12 cellular contexts compared by ENCODE assay signal in the genomic region with DNA sequence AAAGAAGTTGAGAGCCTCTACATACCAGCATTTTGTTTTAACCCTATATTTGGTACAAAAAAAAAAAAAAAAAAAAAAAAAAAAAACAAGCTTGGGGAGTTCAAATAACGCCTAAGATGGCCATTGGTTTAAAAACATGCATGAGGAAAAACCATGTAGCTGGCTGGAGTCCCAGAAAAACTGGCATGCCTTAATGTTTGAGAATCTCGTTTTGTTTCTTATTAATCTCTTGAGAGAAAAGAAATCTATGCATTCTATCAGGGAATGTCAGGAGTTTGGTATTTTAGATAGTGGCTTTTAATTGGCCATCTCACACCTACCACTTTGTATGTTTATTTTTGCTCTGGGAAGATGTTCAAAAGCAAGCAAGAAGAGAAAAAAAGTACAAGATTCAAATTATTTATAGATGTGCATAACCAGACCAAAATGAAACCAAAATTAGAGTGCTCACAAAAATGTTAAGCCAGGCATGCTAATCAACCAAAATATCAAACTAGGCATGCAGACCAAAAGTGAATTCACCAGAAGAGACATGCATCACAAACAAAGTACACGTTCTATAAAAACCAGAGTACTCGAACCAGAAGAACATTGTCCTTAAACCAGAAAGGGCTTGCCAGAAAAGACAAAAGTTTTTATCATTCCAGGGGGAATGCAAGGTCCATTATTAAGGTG.
DNase-seq lines count a peak whose midpoint lies in the region; ATAC-seq and TF ChIP-seq lines count a peak whose summit lies in the region.
"Had no signal": no experiment of that assay in that cellular context is flagged by ENCODE, and none has a peak within 500 bp of the region (broad histone marks: within the 10 kb centered on the region; RNA-seq: fewer than 3 reads in every experiment).

No MANE protein-coding gene starts in this region.

- peak overlapping the region in 5 of 7 donors; percentile 16 to 63 (median 25) for H3K4me3 Mint-ChIP-seq in CD8-positive, alpha-beta memory T cell
- no peak overlapping the region for H3K4me3 Mint-ChIP-seq in GM23338

- CTCF ChIA-PET in CD8-positive, alpha-beta memory T cell (lab: Charles Lee) = interaction anchor here (0.7 kb wide), 1 partner anchor 74 kb away, joined by 4 read pairs; no protein-coding TSS in a partner anchor

- no peak overlapping the region for H3K4me3 ChIP-seq in CD8-positive, alpha-beta memory T cell (ENCODE audit: low read length)
- no peak overlapping the region for H3K4me3 ChIP-seq in GM23338
- H3K4me3 ChIP-seq: cardiac muscle cell, skin epidermis had no signal

- no peaks in the 10 kb centered on the region for H3K79me2 ChIP-seq in GM23338 (replicated peaks; ENCODE audit: insufficient read depth)

- peaks cover 17% of the 10 kb centered on the region for H3K4me1 ChIP-seq in CD8-positive, alpha-beta memory T cell (ENCODE audit: insufficient read depth, low read length)
- no peaks in the 10 kb centered on the region for H3K4me1 ChIP-seq in GM23338 (ENCODE audit: insufficient read depth)

- no peak overlapping the region for H3K4me2 ChIP-seq in GM23338

- no peaks in the 10 kb centered on the region for H3K9me2 ChIP-seq in GM23338 (ENCODE audit: insufficient read depth)

- TF ChIP-seq CTCF in GM23338 (conservative IDR thresholded peaks at IDR 0.05; ENCODE audit: low read depth in 2 of 2) = no peak

- no peak for ATAC-seq in GM18502 (IDR thresholded peaks at IDR 0.05; ENCODE audit: poor library complexity, unreplicated experiment)
- no peak for ATAC-seq in GM18858 (IDR thresholded peaks at IDR 0.05; ENCODE audit: unreplicated experiment)
- no peak for ATAC-seq in GM23338

- H3K36me3 ChIP-seq in CD8-positive, alpha-beta memory T cell (ENCODE audit: insufficient read depth, low read length) = no peaks in the 10 kb centered on the region
- H3K36me3 ChIP-seq in GM23338 (ENCODE audit: insufficient read depth) = no peaks in the 10 kb centered on the region
- H3K36me3 ChIP-seq: cardiac muscle cell had no signal

- H3K4me1 Mint-ChIP-seq in CD8-positive, alpha-beta memory T cell = peaks cover 19 to 28% (median 22%) of the 10 kb centered on the region in 3 donors
- H3K4me1 Mint-ChIP-seq in GM23338 = no peaks in the 10 kb centered on the region

- H4K20me1 ChIP-seq in GM23338 (replicated peaks; ENCODE audit: insufficient read depth) = no peaks in the 10 kb centered on the region

- peak overlapping the region in 4 of 8 donors; percentile 4 to 76 (median 48) for H3K27ac Mint-ChIP-seq in CD8-positive, alpha-beta memory T cell
- H3K27ac Mint-ChIP-seq in GM23338 = no peak overlapping the region

- H3K9me3 ChIP-seq in CD8-positive, alpha-beta memory T cell (ENCODE audit: low read length) = peaks cover 3% of the 10 kb centered on the region

- H3K27ac ChIP-seq in CD8-positive, alpha-beta memory T cell (ENCODE audit: low read depth, low read length) = no peak overlapping the region
- H3K27ac ChIP-seq in GM23338 (ENCODE audit: low read depth) = no peak overlapping the region
- H3K27ac ChIP-seq: cardiac muscle cell had no signal

- peaks cover 18 to 34% (median 21%) of the 10 kb centered on the region in 5 donors for H3K9me3 Mint-ChIP-seq in CD8-positive, alpha-beta memory T cell
- no peaks in the 10 kb centered on the region; the same call in 2 of the 3 replicates for H3K9me3 Mint-ChIP-seq in GM23338

- POLR2A ChIA-PET in CD8-positive, alpha-beta memory T cell (lab: Charles Lee) = no interaction called here

- H3K36me3 Mint-ChIP-seq in CD8-positive, alpha-beta memory T cell = peaks cover 1 to 44% (median 3%) of the 10 kb centered on the region in 3 donors
- H3K36me3 Mint-ChIP-seq in GM23338 (ENCODE audit: low read depth) = no peaks in the 10 kb centered on the region

- no peaks in the 10 kb centered on the region for H3K27me3 ChIP-seq in CD8-positive, alpha-beta memory T cell (ENCODE audit: insufficient read depth, low read length, poor library complexity, severe bottlenecking)
- H3K27me3 ChIP-seq in GM23338 (ENCODE audit: insufficient read depth) = no peaks in the 10 kb centered on the region
- H3K27me3 ChIP-seq: cardiac muscle cell had no signal

- no peaks in the 10 kb centered on the region for H3K27me3 Mint-ChIP-seq in CD8-positive, alpha-beta memory T cell
- no peaks in the 10 kb centered on the region for H3K27me3 Mint-ChIP-seq in GM23338 (ENCODE audit: insufficient read depth, low read depth, poor library complexity)

- H3F3A ChIP-seq in GM23338 (replicated peaks; ENCODE audit: low read depth) = no peaks in the 10 kb centered on the region

- H2AFZ ChIP-seq in GM23338 = no peak overlapping the region

- no peak for DNase-seq in CD8-positive, alpha-beta memory T cell
- DNase-seq in NCI-H446 treated with DMSO at 0.1 percent for 48 hours (lab: John Stamatoyannopoulos, UW) = peak; percentile 57
- peak; percentile 73 for DNase-seq in dermis blood vessel endothelial cell
- DNase-seq in renal cortical epithelial cell (ENCODE audit: low read depth) = peak; percentile 33
- no peak for DNase-seq in cerebellar nuclear complex (lab: John Stamatoyannopoulos, UW)
- no peak for DNase-seq in GM23338 (ENCODE audit: low spot score)
- DNase-seq: H7, NCI-H748 treated with DMSO at 0.1 percent for 48 hours had no signal

TF ChIP-seq in GM23338, 12 proteins besides CTCF, POLR2A, EP300 and RAD21 (continues in another document):
- no peak for TF ChIP-seq ZNF331 (CRISPR knock-in tag; IDR thresholded peaks at IDR 0.05; ENCODE audit: low read depth)
- TF ChIP-seq, protein P1, sequence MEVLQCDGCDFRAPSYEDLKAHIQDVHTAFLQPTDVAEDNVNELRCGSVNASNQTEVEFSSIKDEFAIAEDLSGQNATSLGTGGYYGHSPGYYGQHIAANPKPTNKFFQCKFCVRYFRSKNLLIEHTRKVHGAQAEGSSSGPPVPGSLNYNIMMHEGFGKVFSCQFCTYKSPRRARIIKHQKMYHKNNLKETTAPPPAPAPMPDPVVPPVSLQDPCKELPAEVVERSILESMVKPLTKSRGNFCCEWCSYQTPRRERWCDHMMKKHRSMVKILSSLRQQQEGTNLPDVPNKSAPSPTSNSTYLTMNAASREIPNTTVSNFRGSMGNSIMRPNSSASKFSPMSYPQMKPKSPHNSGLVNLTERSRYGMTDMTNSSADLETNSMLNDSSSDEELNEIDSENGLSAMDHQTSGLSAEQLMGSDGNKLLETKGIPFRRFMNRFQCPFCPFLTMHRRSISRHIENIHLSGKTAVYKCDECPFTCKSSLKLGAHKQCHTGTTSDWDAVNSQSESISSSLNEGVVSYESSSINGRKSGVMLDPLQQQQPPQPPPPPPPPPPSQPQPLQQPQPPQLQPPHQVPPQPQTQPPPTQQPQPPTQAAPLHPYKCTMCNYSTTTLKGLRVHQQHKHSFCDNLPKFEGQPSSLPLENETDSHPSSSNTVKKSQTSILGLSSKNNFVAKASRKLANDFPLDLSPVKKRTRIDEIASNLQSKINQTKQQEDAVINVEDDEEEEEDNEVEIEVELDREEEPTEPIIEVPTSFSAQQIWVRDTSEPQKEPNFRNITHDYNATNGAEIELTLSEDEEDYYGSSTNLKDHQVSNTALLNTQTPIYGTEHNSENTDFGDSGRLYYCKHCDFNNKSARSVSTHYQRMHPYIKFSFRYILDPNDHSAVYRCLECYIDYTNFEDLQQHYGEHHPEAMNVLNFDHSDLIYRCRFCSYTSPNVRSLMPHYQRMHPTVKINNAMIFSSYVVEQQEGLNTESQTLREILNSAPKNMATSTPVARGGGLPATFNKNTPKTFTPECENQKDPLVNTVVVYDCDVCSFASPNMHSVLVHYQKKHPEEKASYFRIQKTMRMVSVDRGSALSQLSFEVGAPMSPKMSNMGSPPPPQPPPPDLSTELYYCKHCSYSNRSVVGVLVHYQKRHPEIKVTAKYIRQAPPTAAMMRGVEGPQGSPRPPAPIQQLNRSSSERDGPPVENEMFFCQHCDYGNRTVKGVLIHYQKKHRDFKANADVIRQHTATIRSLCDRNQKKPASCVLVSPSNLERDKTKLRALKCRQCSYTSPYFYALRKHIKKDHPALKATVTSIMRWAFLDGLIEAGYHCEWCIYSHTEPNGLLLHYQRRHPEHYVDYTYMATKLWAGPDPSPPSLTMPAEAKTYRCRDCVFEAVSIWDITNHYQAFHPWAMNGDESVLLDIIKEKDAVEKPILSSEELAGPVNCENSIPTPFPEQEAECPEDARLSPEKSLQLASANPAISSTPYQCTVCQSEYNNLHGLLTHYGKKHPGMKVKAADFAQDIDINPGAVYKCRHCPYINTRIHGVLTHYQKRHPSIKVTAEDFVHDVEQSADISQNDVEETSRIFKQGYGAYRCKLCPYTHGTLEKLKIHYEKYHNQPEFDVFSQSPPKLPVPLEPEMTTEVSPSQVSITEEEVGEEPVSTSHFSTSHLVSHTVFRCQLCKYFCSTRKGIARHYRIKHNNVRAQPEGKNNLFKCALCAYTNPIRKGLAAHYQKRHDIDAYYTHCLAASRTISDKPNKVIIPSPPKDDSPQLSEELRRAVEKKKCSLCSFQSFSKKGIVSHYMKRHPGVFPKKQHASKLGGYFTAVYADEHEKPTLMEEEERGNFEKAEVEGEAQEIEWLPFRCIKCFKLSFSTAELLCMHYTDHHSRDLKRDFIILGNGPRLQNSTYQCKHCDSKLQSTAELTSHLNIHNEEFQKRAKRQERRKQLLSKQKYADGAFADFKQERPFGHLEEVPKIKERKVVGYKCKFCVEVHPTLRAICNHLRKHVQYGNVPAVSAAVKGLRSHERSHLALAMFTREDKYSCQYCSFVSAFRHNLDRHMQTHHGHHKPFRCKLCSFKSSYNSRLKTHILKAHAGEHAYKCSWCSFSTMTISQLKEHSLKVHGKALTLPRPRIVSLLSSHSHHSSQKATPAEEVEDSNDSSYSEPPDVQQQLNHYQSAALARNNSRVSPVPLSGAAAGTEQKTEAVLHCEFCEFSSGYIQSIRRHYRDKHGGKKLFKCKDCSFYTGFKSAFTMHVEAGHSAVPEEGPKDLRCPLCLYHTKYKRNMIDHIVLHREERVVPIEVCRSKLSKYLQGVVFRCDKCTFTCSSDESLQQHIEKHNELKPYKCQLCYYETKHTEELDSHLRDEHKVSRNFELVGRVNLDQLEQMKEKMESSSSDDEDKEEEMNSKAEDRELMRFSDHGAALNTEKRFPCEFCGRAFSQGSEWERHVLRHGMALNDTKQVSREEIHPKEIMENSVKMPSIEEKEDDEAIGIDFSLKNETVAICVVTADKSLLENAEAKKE (CRISPR knock-in tag; IDR thresholded peaks at IDR 0.05) = no peak
- TF ChIP-seq POLR2AphosphoS5 (IDR thresholded peaks at IDR 0.05; ENCODE audit: low read depth) = no peak
- TF ChIP-seq CREB1 (CRISPR knock-in tag; IDR thresholded peaks at IDR 0.05; ENCODE audit: low read depth) = no peak
- TF ChIP-seq STAT1 (IDR thresholded peaks at IDR 0.05; ENCODE audit: unreplicated experiment) = no peak
- TF ChIP-seq, protein P2, sequence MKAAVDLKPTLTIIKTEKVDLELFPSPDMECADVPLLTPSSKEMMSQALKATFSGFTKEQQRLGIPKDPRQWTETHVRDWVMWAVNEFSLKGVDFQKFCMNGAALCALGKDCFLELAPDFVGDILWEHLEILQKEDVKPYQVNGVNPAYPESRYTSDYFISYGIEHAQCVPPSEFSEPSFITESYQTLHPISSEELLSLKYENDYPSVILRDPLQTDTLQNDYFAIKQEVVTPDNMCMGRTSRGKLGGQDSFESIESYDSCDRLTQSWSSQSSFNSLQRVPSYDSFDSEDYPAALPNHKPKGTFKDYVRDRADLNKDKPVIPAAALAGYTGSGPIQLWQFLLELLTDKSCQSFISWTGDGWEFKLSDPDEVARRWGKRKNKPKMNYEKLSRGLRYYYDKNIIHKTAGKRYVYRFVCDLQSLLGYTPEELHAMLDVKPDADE (IDR thresholded peaks at IDR 0.05) = no peak

Comparison
In these comparisons a context has a peak if more than half of its experiments do, and no peak if none do; other contexts are left out.
1. DNase-seq: peak in NCI-H446 treated with DMSO at 0.1 percent for 48 hours (single experiment), dermis blood vessel endothelial cell (single experiment) and renal cortical epithelial cell (single experiment); none in CD8-positive, alpha-beta memory T cell (0 of 5), cerebellar nuclear complex (0 of 2) and GM23338 (single experiment).